ENCODE assay signal across 33 cellular contexts in genomic region chr20:53999077-53999476, GRCh38.
"Had no signal": no experiment of that assay in that cellular context is flagged by ENCODE, and none has a peak within 500 bp of the region (broad histone marks: within the 10 kb centered on the region; RNA-seq: fewer than 3 reads in every experiment).

No MANE protein-coding gene starts in this region.

- FAIRE-seq: astrocyte, TTC549 had no signal

- H3K27me3 ChIP-seq: adrenal gland, body of pancreas, brain microvascular endothelial cell, breast epithelium had no signal

- DNase-seq: activated B cell treated with CpG ODN at 0.5 μM for 24 hours; activated CD4-positive, alpha-beta memory T cell treated with anti-CD3 and anti-CD28 coated beads for 36 hours; activated CD4-positive, alpha-beta T cell treated with anti-CD3 and anti-CD28 coated beads for 4 hours; activated CD4-positive, alpha-beta T cell treated with anti-CD3 and anti-CD28 coated beads, Interleukin-2, amount 10 ng/mL, durations not matched to agents 24 days and 14 days; activated CD4-positive, alpha-beta T cell treated with anti-CD3 and anti-CD28 coated beads, Interleukin-2, amount 50 U/mL, for 1 hour; activated CD4-positive, alpha-beta T cell treated with anti-CD3 and anti-CD28 coated beads, Interleukin-2, amount 50 U/mL, for 4 hours; activated CD4-positive, CD25-positive, alpha-beta regulatory T cell treated with anti-CD3 and anti-CD28 coated beads, Interleukin-2, amount 50 U/mL, for 72 hours; activated CD8-positive, alpha-beta memory T cell treated with anti-CD3 and anti-CD28 coated beads, Interleukin-2, amount 50 U/mL, for 4 hours; activated CD8-positive, alpha-beta T cell treated with anti-CD3 and anti-CD28 coated beads for 36 hours; activated effector memory CD4-positive, alpha-beta T cell treated with anti-CD3 and anti-CD28 coated beads, Interleukin-2, amount 50 U/mL, for 16 hours; activated gamma-delta T cell treated with Interleukin-2 at 50 U/mL for 16 hours; activated naive CD4-positive, alpha-beta T cell; activated naive CD4-positive, alpha-beta T cell treated with anti-CD3 and anti-CD28 coated beads for 36 hours; activated naive CD4-positive, alpha-beta T cell treated with anti-CD3 and anti-CD28 coated beads, Interleukin-2, amount 50 U/mL, for 16 hours; activated naive CD8-positive, alpha-beta T cell treated with anti-CD3 and anti-CD28 coated beads for 36 hours; activated T-cell treated with anti-CD3 and anti-CD28 coated beads for 4 hours; activated T-cell treated with anti-CD3 and anti-CD28 coated beads, Interleukin-2, amount 50 U/mL, for 1 hour; activated T-cell treated with anti-CD3 and anti-CD28 coated beads, Interleukin-2, amount 50 U/mL, for 4 hours; activated T-cell treated with anti-CD3 and anti-CD28 coated beads, Interleukin-2, amount 50 U/mL, for 72 hours; adrenal gland; amniotic stem cell; aorta; body of pancreas; brain microvascular endothelial cell; central memory CD4-positive, alpha-beta T cell; T-helper 2 cell; T-helper 9 cell had no signal

- H3K36me3 ChIP-seq: adrenal gland, brain microvascular endothelial cell, breast epithelium had no signal

- H3K4me1 ChIP-seq: adrenal gland, body of pancreas, breast epithelium had no signal

- H3K27ac ChIP-seq: adrenal gland, body of pancreas, brain microvascular endothelial cell, breast epithelium, VCaP had no signal

- H3K9me3 ChIP-seq: adrenal gland had no signal

- ATAC-seq: activated CD8-positive, alpha-beta T cell treated with anti-CD3 and anti-CD28 coated beads for 36 hours; activated naive CD4-positive, alpha-beta T cell treated with anti-CD3 and anti-CD28 coated beads, Interleukin-2, amount 50 U/mL, for 72 hours; activated T-cell treated with anti-CD3 and anti-CD28 coated beads, Interleukin-2, amount 50 U/mL, for 4 hours; activated T-cell treated with anti-CD3 and anti-CD28 coated beads, Interleukin-2, amount 50 U/mL, for 72 hours; activated T-helper 17 cell treated with anti-CD3 and anti-CD28 coated beads, Interleukin-2, amount 50 U/mL, for 72 hours; body of pancreas had no signal

- H3K4me3 ChIP-seq: adrenal gland, body of pancreas, breast epithelium had no signal
